13 cellular contexts compared by ENCODE assay signal in the genomic region with DNA sequence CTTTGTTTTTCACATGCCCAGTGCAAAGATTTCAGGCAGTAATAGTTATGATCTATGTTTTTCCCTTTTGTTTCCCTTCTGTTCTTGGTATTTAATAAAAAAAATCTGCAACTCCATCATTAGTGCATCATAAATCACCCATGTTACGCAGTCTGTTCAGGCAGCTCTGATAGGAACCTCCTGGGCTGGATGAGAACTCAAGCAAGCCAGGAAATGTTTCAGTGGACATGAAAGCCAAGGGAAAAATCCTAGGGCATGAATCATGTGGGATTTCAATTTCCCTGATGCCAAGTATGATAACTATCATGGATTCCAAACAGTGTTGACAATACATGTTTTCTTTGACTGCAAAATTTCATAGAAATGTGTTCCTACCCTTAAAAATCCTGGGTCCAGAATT.
DNase-seq lines count a peak whose midpoint lies in the region; ATAC-seq, FAIRE-seq and TF ChIP-seq lines count a peak whose summit lies in the region.
"Had no signal": no experiment of that assay in that cellular context is flagged by ENCODE, and none has a peak within 500 bp of the region (broad histone marks: within the 10 kb centered on the region; RNA-seq: fewer than 3 reads in every experiment).

No MANE protein-coding gene starts in this region.

- H3K4me3 ChIP-seq in foreskin fibroblast (ENCODE audit: low read depth in 1 of 2, low read length in 2 of 2), result no peak overlapping the region
- H3K4me3 ChIP-seq in pancreas, result no peak overlapping the region

- intact Hi-C loops in pancreas (cut with DNase I), result no loop called here

- WGBS in pancreas, 2 donors, result 42 to 63% methylated on average over 1 of the region's 1 CpG

- no peaks in the 10 kb centered on the region for H3K4me1 ChIP-seq in pancreas

- H3K4me1 Mint-ChIP-seq in endothelial cell (ENCODE audit: unreplicated experiment), result no peaks in the 10 kb centered on the region
- H3K4me1 Mint-ChIP-seq: activated B cell treated with CpG ODN at 0.5 μM for 24 hours had no signal

- H3K9me3 ChIP-seq in pancreas, result no peaks in the 10 kb centered on the region

- TF ChIP-seq CTCF in foreskin fibroblast (IDR thresholded peaks at IDR 0.05; ENCODE audit: low read depth, low read length), result no peak
- TF ChIP-seq CTCF in pancreas (IDR thresholded peaks at IDR 0.05), result no peak
- no peak for TF ChIP-seq CTCF in endothelial cell (IDR thresholded peaks at IDR 0.05; ENCODE audit: unreplicated experiment)

- no peaks in the 10 kb centered on the region for H3K36me3 Mint-ChIP-seq in endothelial cell (ENCODE audit: low read depth, unreplicated experiment)
- H3K36me3 Mint-ChIP-seq: activated naive CD8-positive, alpha-beta T cell treated with anti-CD3 and anti-CD28 coated beads for 36 hours; CD8-positive, alpha-beta T cell had no signal

- no peaks in the 10 kb centered on the region for H3K27me3 Mint-ChIP-seq in endothelial cell (ENCODE audit: unreplicated experiment)
- H3K27me3 Mint-ChIP-seq: activated B cell treated with CpG ODN at 0.5 μM for 24 hours; activated naive CD8-positive, alpha-beta T cell treated with anti-CD3 and anti-CD28 coated beads for 36 hours had no signal

- no peak overlapping the region for H3K27ac ChIP-seq in pancreas

- H3K36me3 ChIP-seq in pancreas, result no peaks in the 10 kb centered on the region

- ATAC-seq in pancreas (peak in 3 of 4 donors; percentile 48 to 75 (median 67)), GM18909 (IDR thresholded peaks at IDR 0.05; ENCODE audit: poor library complexity, unreplicated experiment) (no peak)
- ATAC-seq: CD8-positive, alpha-beta T cell had no signal

- no peaks in the 10 kb centered on the region for H3K9me3 Mint-ChIP-seq in endothelial cell (ENCODE audit: unreplicated experiment)
- H3K9me3 Mint-ChIP-seq: activated B cell treated with CpG ODN at 0.5 μM for 24 hours; activated naive CD8-positive, alpha-beta T cell treated with anti-CD3 and anti-CD28 coated beads for 36 hours; CD8-positive, alpha-beta T cell had no signal

- no peak overlapping the region for H3K4me3 Mint-ChIP-seq in endothelial cell (ENCODE audit: unreplicated experiment)
- H3K4me3 Mint-ChIP-seq: activated B cell treated with CpG ODN at 0.5 μM for 24 hours; activated naive CD8-positive, alpha-beta T cell treated with anti-CD3 and anti-CD28 coated beads for 36 hours; CD8-positive, alpha-beta T cell had no signal

- H3K27ac Mint-ChIP-seq in endothelial cell (ENCODE audit: unreplicated experiment), result no peak overlapping the region
- H3K27ac Mint-ChIP-seq: activated B cell treated with CpG ODN at 0.5 μM for 24 hours; activated naive CD8-positive, alpha-beta T cell treated with anti-CD3 and anti-CD28 coated beads for 36 hours; CD8-positive, alpha-beta T cell had no signal

- FAIRE-seq in pancreas (lab: Jason Lieb, UNC), result peak; percentile 17

- peak; percentile 89 for DNase-seq in AG20443 (ENCODE audit: low spot score)
- peak; percentile 38 for DNase-seq in T1000 (lab: John Stamatoyannopoulos, UW)
- DNase-seq in foreskin fibroblast, result peak; percentile 97
- DNase-seq in pancreas, result peak in 1 of 6 donors; percentile 6
- DNase-seq in activated naive CD4-positive, alpha-beta T cell treated with anti-CD3 and anti-CD28 coated beads, Interleukin-2, amount 50 U/mL, for 16 hours, result no peak
- no peak for DNase-seq in endothelial cell (ENCODE audit: low spot score)
- DNase-seq in NCI-H146 (lab: John Stamatoyannopoulos, UW), result no peak
- DNase-seq: activated B cell treated with CpG ODN at 0.5 μM for 24 hours; activated naive CD8-positive, alpha-beta T cell treated with anti-CD3 and anti-CD28 coated beads for 36 hours; CD8-positive, alpha-beta T cell; hypothalamus; NCI-H1105 had no signal

- H3K27me3 ChIP-seq in pancreas, result no peaks in the 10 kb centered on the region

Comparison
In these comparisons a context has a peak if more than half of its experiments do, and no peak if none do; other contexts are left out.
1. DNase-seq: peak in AG20443 (single experiment), T1000 (single experiment) and foreskin fibroblast (2 of 2); none in activated naive CD4-positive, alpha-beta T cell treated with anti-CD3 and anti-CD28 coated beads, Interleukin-2, amount 50 U/mL, for 16 hours (single experiment), endothelial cell (single experiment) and NCI-H146 (single experiment).